21 cellular contexts compared by ENCODE assay signal in genomic region chr2:196563876-196564275, GRCh38.
"Had no signal": no experiment of that assay in that cellular context is flagged by ENCODE, and none has a peak within 500 bp of the region (broad histone marks: within the 10 kb centered on the region; RNA-seq: fewer than 3 reads in every experiment).

No MANE protein-coding gene starts in this region.

- DNase-seq: Kasumi-1, MM.1S, NCI-H1092 treated with DMSO at 0.1 percent for 48 hours, NCI-H1436, NCI-H187, NCI-H2029, NCI-H2081 treated with DMSO at 0.1 percent for 48 hours, NCI-H2171, NCI-H226, NCI-H446, NCI-H510A, NCI-H524 treated with DMSO at 0.1 percent for 48 hours, NCI-H69, NCI-H774, SHP77 treated with DMSO at 0.1 percent for 48 hours, SJCRH30 had no signal

- H3K4me2 ChIP-seq: KMS-11 had no signal

- ATAC-seq: K562, Panc1, Right ventricle myocardium inferior, SK-N-SH treated with all-trans-retinoic acid at 6 μM for 48 hours had no signal

- H3K27me3 ChIP-seq: SJCRH30 had no signal

- H3K9ac ChIP-seq: KMS-11 had no signal

- H3K4me1 ChIP-seq: SJCRH30 had no signal

- H3K36me3 ChIP-seq: SJCRH30 had no signal

- FAIRE-seq: K562 had no signal

- H3K9me3 ChIP-seq: SJCRH30 had no signal

- H3K27ac ChIP-seq: KMS-11, SJCRH30 had no signal

- H3K4me3 ChIP-seq: K562, SJCRH30 had no signal
